Comparison of ENCODE assay signal across 27 cellular contexts in genomic region chr12:47748507-47748828, GRCh38. TPM values are rescaled to one million over a fixed set of nuclear protein-coding genes. Genes with fewer than 3 reads are reported as not detected.
"Had no signal": no experiment of that assay in that cellular context is flagged by ENCODE, and none has a peak within 500 bp of the region (broad histone marks: within the 10 kb centered on the region; RNA-seq: fewer than 3 reads in every experiment).

No MANE protein-coding gene starts in this region.

- H3K4me3 ChIP-seq: coronary artery, dorsolateral prefrontal cortex, esophagus muscularis mucosa, gastroesophageal sphincter, heart left ventricle, hepatocyte, left lung, lower lobe of right lung had no signal

- H3K9me3 ChIP-seq: esophagus muscularis mucosa, gastroesophageal sphincter, heart left ventricle, left lung, lower lobe of right lung had no signal

- DNase-seq: dermis blood vessel endothelial cell; dorsolateral prefrontal cortex; effector CD4-positive, alpha-beta T cell; effector memory CD4-positive, alpha-beta T cell; hypothalamus; immature natural killer cell; islet precursor cell; left cardiac atrium; left lung; left ventricle myocardium superior; lower lobe of right lung; mesendoderm; midbrain had no signal

- H3K27ac Mint-ChIP-seq: immature natural killer cell had no signal

- H3K27ac ChIP-seq: coronary artery, esophagus muscularis mucosa, foreskin keratinocyte, gastroesophageal sphincter, heart left ventricle, hepatocyte, left lung, lower lobe of right lung had no signal

- H3K4me2 ChIP-seq: hepatocyte had no signal

- H3K4me1 Mint-ChIP-seq: immature natural killer cell had no signal

- H2AFZ ChIP-seq: hepatocyte had no signal

- ATAC-seq: foreskin keratinocyte, gastroesophageal sphincter, heart left ventricle, left cardiac atrium, left lung, left ventricle myocardium superior, lower lobe of right lung had no signal

- H3K4me3 Mint-ChIP-seq: immature natural killer cell had no signal

- H3K79me2 ChIP-seq: hepatocyte had no signal

- H3K27me3 ChIP-seq: dorsolateral prefrontal cortex, esophagus muscularis mucosa, foreskin keratinocyte, gastroesophageal sphincter, heart left ventricle, hepatocyte, left lung had no signal

- H3K9me3 Mint-ChIP-seq: immature natural killer cell had no signal

RNA-seq across cellular contexts. Expression of gene ENDOU, which starts 23.2 kb away (rescaled TPM):
- total RNA-seq: dermis blood vessel endothelial cell, endothelial cell of umbilical vein, epithelial cell of proximal tubule, fibroblast of villous mesenchyme, frontal cortex, kidney epithelial cell, left lung, lower lobe of right lung, lung microvascular endothelial cell, mononuclear cell, mucosa of gallbladder had no signal
- polyA plus RNA-seq: endothelial cell of umbilical vein, hepatocyte, immature natural killer cell had no signal
